ENCODE assay signal across 8 cellular contexts in genomic region chr22:30245985-30246901, GRCh38. TPM values are rescaled to one million over a fixed set of nuclear protein-coding genes. Genes with fewer than 3 reads are reported as not detected.
DNase-seq lines count a peak whose midpoint lies in the region; ATAC-seq and TF ChIP-seq lines count a peak whose summit lies in the region.

Gene LIF (minus strand): TSS chr22:30246759. CDS start chr22:30246695, 64 bp downstream.

- peaks cover 74% of the 10 kb centered on the region for H3K27me3 ChIP-seq in gastroesophageal sphincter
- H3K27me3 ChIP-seq in ovary: no peaks in the 10 kb centered on the region

- H3K9me3 ChIP-seq in gastroesophageal sphincter (no peaks in the 10 kb centered on the region), ovary (no peaks in the 10 kb centered on the region)

- peak within 1 kb of the TSS; percentile 100 for H3K4me3 Mint-ChIP-seq in activated T-helper 1 cell treated with anti-CD3 and anti-CD28 coated beads, Interleukin-12 subunit alpha, Interleukin-12 subunit beta, Interleukin-2, Interleukin-4 antibody, amounts not matched to agents 30 ng/mL and 10 ng/mL and 1 ng/mL, durations not matched to agents 14 hours and 24 hours and 36 hours

- H3K4me3 ChIP-seq in gastroesophageal sphincter: peak within 1 kb of the TSS; percentile 20 to 54
- H3K4me3 ChIP-seq in ovary: peak within 1 kb of the TSS; percentile 42

- TF ChIP-seq EP300 in gastroesophageal sphincter (IDR thresholded peaks at IDR 0.05) (no peak), ovary (IDR thresholded peaks at IDR 0.05) (no peak)

- H3K36me3 Mint-ChIP-seq in activated T-helper 1 cell treated with anti-CD3 and anti-CD28 coated beads, Interleukin-12 subunit alpha, Interleukin-12 subunit beta, Interleukin-2, Interleukin-4 antibody, amounts not matched to agents 30 ng/mL and 10 ng/mL and 1 ng/mL, durations not matched to agents 14 hours and 24 hours and 36 hours (ENCODE audit: low read depth): peaks cover 40% of the 10 kb centered on the region

- ATAC-seq in gastroesophageal sphincter: peak; percentile 17
- no peak for ATAC-seq in HG03342 (IDR thresholded peaks at IDR 0.05; ENCODE audit: unreplicated experiment)
- no peak for ATAC-seq in HG02623 (IDR thresholded peaks at IDR 0.05; ENCODE audit: unreplicated experiment)
- ATAC-seq in GM19463 (IDR thresholded peaks at IDR 0.05; ENCODE audit: unreplicated experiment): no peak

- H3K9me3 Mint-ChIP-seq in activated T-helper 1 cell treated with anti-CD3 and anti-CD28 coated beads, Interleukin-12 subunit alpha, Interleukin-12 subunit beta, Interleukin-2, Interleukin-4 antibody, amounts not matched to agents 30 ng/mL and 10 ng/mL and 1 ng/mL, durations not matched to agents 14 hours and 24 hours and 36 hours: no peaks in the 10 kb centered on the region

- peak; percentile 55 for DNase-seq in EL
- DNase-seq in NCI-H524 treated with DMSO at 0.1 percent for 48 hours (lab: John Stamatoyannopoulos, UW): peak; percentile 6
- peak; percentile 53 for DNase-seq in activated T-helper 1 cell treated with anti-CD3 and anti-CD28 coated beads, Interleukin-12 subunit alpha, Interleukin-12 subunit beta, Interleukin-2, Interleukin-4 antibody, amounts not matched to agents 30 ng/mL and 10 ng/mL and 1 ng/mL, durations not matched to agents 14 hours and 24 hours and 36 hours (ENCODE audit: low spot score)
- peak in 1 of 5 donors; percentile 52 for DNase-seq in ovary

- peaks cover 0 to 19% (median 11%) of the 10 kb centered on the region in 3 donors for H3K4me1 ChIP-seq in gastroesophageal sphincter
- H3K4me1 ChIP-seq in ovary (ENCODE audit: insufficient read depth): peaks cover 6% of the 10 kb centered on the region

- TF ChIP-seq CTCF in gastroesophageal sphincter (IDR thresholded peaks at IDR 0.05) (peak in 2 of 4 experiments; percentile 32 to 39), ovary (IDR thresholded peaks at IDR 0.05) (peak in 2 of 3 donors; percentile 10 to 33)

- no peak for TF ChIP-seq POLR2A in gastroesophageal sphincter (IDR thresholded peaks at IDR 0.05)
- no peak for TF ChIP-seq POLR2A in ovary (IDR thresholded peaks at IDR 0.05)

- peak within 1 kb of the TSS; percentile 100 for H3K27ac Mint-ChIP-seq in activated T-helper 1 cell treated with anti-CD3 and anti-CD28 coated beads, Interleukin-12 subunit alpha, Interleukin-12 subunit beta, Interleukin-2, Interleukin-4 antibody, amounts not matched to agents 30 ng/mL and 10 ng/mL and 1 ng/mL, durations not matched to agents 14 hours and 24 hours and 36 hours

- no peaks in the 10 kb centered on the region for H3K27me3 Mint-ChIP-seq in activated T-helper 1 cell treated with anti-CD3 and anti-CD28 coated beads, Interleukin-12 subunit alpha, Interleukin-12 subunit beta, Interleukin-2, Interleukin-4 antibody, amounts not matched to agents 30 ng/mL and 10 ng/mL and 1 ng/mL, durations not matched to agents 14 hours and 24 hours and 36 hours (ENCODE audit: insufficient read depth)

- no peaks in the 10 kb centered on the region for H3K36me3 ChIP-seq in gastroesophageal sphincter
- H3K36me3 ChIP-seq in ovary: no peaks in the 10 kb centered on the region

- WGBS in gastroesophageal sphincter (ENCODE audit: low coverage in 1 of 2), 2 donors: 0% methylated on average over 1 to 22 of the region's 65 CpGs
- 1% methylated on average over 63 to 65 of the region's 65 CpGs for WGBS in ovary, 3 donors

- H3K27ac ChIP-seq in gastroesophageal sphincter (peak within 1 kb of the TSS in 1 of 4 donors; percentile 67), ovary (no peak within 1 kb of the TSS)

- intact Hi-C loops in activated T-helper 1 cell treated with anti-CD3 and anti-CD28 coated beads, Interleukin-12 subunit alpha, Interleukin-12 subunit beta, Interleukin-2, Interleukin-4 antibody, amounts not matched to agents 30 ng/mL and 10 ng/mL and 1 ng/mL, durations not matched to agents 14 hours and 24 hours and 36 hours (cut with micrococcal nuclease): loop anchor here (1.0 to 2.0 kb wide), 7 partner anchors 20 to 87 kb away; partner anchors contain the start of genes CASTOR1 and OSM
- intact Hi-C loops in ovary (cut with DNase I): loop anchor here in 1 of 4 donors (5.0 kb wide), 1 partner anchor 139 kb away; no protein-coding TSS in a partner anchor

- peaks cover 64% of the 10 kb centered on the region for H3K4me1 Mint-ChIP-seq in activated T-helper 1 cell treated with anti-CD3 and anti-CD28 coated beads, Interleukin-12 subunit alpha, Interleukin-12 subunit beta, Interleukin-2, Interleukin-4 antibody, amounts not matched to agents 30 ng/mL and 10 ng/mL and 1 ng/mL, durations not matched to agents 14 hours and 24 hours and 36 hours (ENCODE audit: low read depth)

RNA-seq across cellular contexts. Expression of gene LIF, which starts in this region (rescaled TPM):
- total RNA-seq in activated T-helper 1 cell treated with anti-CD3 and anti-CD28 coated beads, Interleukin-12 subunit alpha, Interleukin-12 subunit beta, Interleukin-2, Interleukin-4 antibody, amounts not matched to agents 30 ng/mL and 10 ng/mL and 1 ng/mL, durations not matched to agents 14 hours and 24 hours and 36 hours: 450 and 455 TPM in 2 replicates
- total RNA-seq in gastroesophageal sphincter: 10 to 100 TPM in 1 of 4 donors, under 1 TPM in 2, not detected in 1; 0.58 to 15.8 (median 0.59) TPM
- total RNA-seq in ovary: 1 to 10 TPM in 5 of 7 donors, under 1 TPM in 2; 0.35 to 8.3 (median 1.9) TPM
- 1 to 10 TPM; 1.1 to 3.1 TPM for polyA plus RNA-seq in ovary

Comparison
In these comparisons a context has a peak if more than half of its experiments do, and no peak if none do; other contexts are left out.
1. RNA of gene LIF (total RNA-seq): 450 to 455 TPM in activated T-helper 1 cell treated with anti-CD3 and anti-CD28 coated beads, Interleukin-12 subunit alpha, Interleukin-12 subunit beta, Interleukin-2, Interleukin-4 antibody, amounts not matched to agents 30 ng/mL and 10 ng/mL and 1 ng/mL, durations not matched to agents 14 hours and 24 hours and 36 hours; 0.35 to 8.3 TPM in ovary and 0.58 to 15.8 TPM in gastroesophageal sphincter; every median in the first group is over 10 times any median in the second.